In genomic region chr12:4118017-4118510, GRCh38 we compare ENCODE assay signal across 8 cellular contexts.
DNase-seq lines count a peak whose midpoint lies in the region; ATAC-seq, FAIRE-seq and TF ChIP-seq lines count a peak whose summit lies in the region.

No MANE protein-coding gene starts in this region.

- H3K9me3 ChIP-seq in keratinocyte (ENCODE audit: control insufficient read depth, low read depth, low read length) = no peaks in the 10 kb centered on the region

- no peaks in the 10 kb centered on the region for H3K27me3 ChIP-seq in keratinocyte (ENCODE audit: control insufficient read depth, extremely low read depth, insufficient read depth, low read length)

- H4K20me1 ChIP-seq in keratinocyte (ENCODE audit: control insufficient read depth, extremely low read depth, insufficient read depth, low read length) = no peaks in the 10 kb centered on the region

- no peaks in the 10 kb centered on the region for H3K9me1 ChIP-seq in keratinocyte (ENCODE audit: control insufficient read depth, extremely low read depth, insufficient read depth, low read length)

- H3K4me3 Mint-ChIP-seq in activated T-helper 1 cell treated with anti-CD3 and anti-CD28 coated beads, Interleukin-12 subunit alpha, Interleukin-12 subunit beta, Interleukin-2, Interleukin-4 antibody, amounts not matched to agents 30 ng/mL and 10 ng/mL and 1 ng/mL, durations not matched to agents 14 hours and 24 hours and 36 hours = peak overlapping the region; percentile 67

- no peaks in the 10 kb centered on the region for H3K9me3 Mint-ChIP-seq in activated T-helper 1 cell treated with anti-CD3 and anti-CD28 coated beads, Interleukin-12 subunit alpha, Interleukin-12 subunit beta, Interleukin-2, Interleukin-4 antibody, amounts not matched to agents 30 ng/mL and 10 ng/mL and 1 ng/mL, durations not matched to agents 14 hours and 24 hours and 36 hours

- TF ChIP-seq CTCF in keratinocyte (optimal IDR thresholded peaks at IDR 0.05 in 1 of 3, IDR thresholded peaks at IDR 0.05 in 1 of 3, conservative IDR thresholded peaks at IDR 0.05 in 1 of 3; ENCODE audit: extremely low read depth in 1 of 3, insufficient read depth in 2 of 3, low read length in 3 of 3) = no peak

- peak; percentile 32 for ATAC-seq in GM19467 (IDR thresholded peaks at IDR 0.05; ENCODE audit: unreplicated experiment)
- ATAC-seq in HG03565 (IDR thresholded peaks at IDR 0.05; ENCODE audit: unreplicated experiment) = peak; percentile 45

- H3K4me1 Mint-ChIP-seq in activated T-helper 1 cell treated with anti-CD3 and anti-CD28 coated beads, Interleukin-12 subunit alpha, Interleukin-12 subunit beta, Interleukin-2, Interleukin-4 antibody, amounts not matched to agents 30 ng/mL and 10 ng/mL and 1 ng/mL, durations not matched to agents 14 hours and 24 hours and 36 hours (ENCODE audit: low read depth) = peaks cover 80% of the 10 kb centered on the region

- FAIRE-seq in keratinocyte (lab: Jason Lieb, UNC) = peak; percentile 82

- H3K4me2 ChIP-seq in keratinocyte (ENCODE audit: control insufficient read depth, extremely low read depth, insufficient read depth, low read depth, low read length) = no peak overlapping the region

- peak overlapping the region; percentile 81 for H3K27ac Mint-ChIP-seq in activated T-helper 1 cell treated with anti-CD3 and anti-CD28 coated beads, Interleukin-12 subunit alpha, Interleukin-12 subunit beta, Interleukin-2, Interleukin-4 antibody, amounts not matched to agents 30 ng/mL and 10 ng/mL and 1 ng/mL, durations not matched to agents 14 hours and 24 hours and 36 hours

- H3K36me3 ChIP-seq in keratinocyte (ENCODE audit: control insufficient read depth in 2 of 2, extremely low read depth in 1 of 2, insufficient read depth in 2 of 2, low read length in 2 of 2) = no peaks in the 10 kb centered on the region

- H3K4me1 ChIP-seq in keratinocyte (ENCODE audit: control insufficient read depth, extremely low read depth, insufficient read depth, low read length) = peaks cover 39% of the 10 kb centered on the region

- intact Hi-C loops in activated T-helper 1 cell treated with anti-CD3 and anti-CD28 coated beads, Interleukin-12 subunit alpha, Interleukin-12 subunit beta, Interleukin-2, Interleukin-4 antibody, amounts not matched to agents 30 ng/mL and 10 ng/mL and 1 ng/mL, durations not matched to agents 14 hours and 24 hours and 36 hours (cut with micrococcal nuclease) = loop anchor here (5.0 kb wide), 2 partner anchors 99 to 246 kb away; partner anchors contain the start of gene PARP11

- dilution Hi-C loops in keratinocyte (cut with MboI; ENCODE audit: extremely low pct_ligation_motif_present, low sequenced_read_pairs) = no loop called here

- H3K27ac ChIP-seq in keratinocyte (ENCODE audit: control insufficient read depth, insufficient read depth, low read length) = no peak overlapping the region

- no peak overlapping the region for H2AFZ ChIP-seq in keratinocyte (ENCODE audit: control insufficient read depth, low read length)

- H3K36me3 Mint-ChIP-seq in activated T-helper 1 cell treated with anti-CD3 and anti-CD28 coated beads, Interleukin-12 subunit alpha, Interleukin-12 subunit beta, Interleukin-2, Interleukin-4 antibody, amounts not matched to agents 30 ng/mL and 10 ng/mL and 1 ng/mL, durations not matched to agents 14 hours and 24 hours and 36 hours (ENCODE audit: low read depth) = no peaks in the 10 kb centered on the region

- DNase-seq in EH (ENCODE audit: low read depth) (peak; percentile 49), keratinocyte (ENCODE audit: low read depth, low spot score) (no peak), dedifferentiated amniotic fluid mesenchymal stem cell (ENCODE audit: extremely low spot score) (no peak), SW 1271 (lab: John Stamatoyannopoulos, UW) (no peak), HuH-7.5 (ENCODE audit: low spot score) (no peak)
- no peak for DNase-seq in activated T-helper 1 cell treated with anti-CD3 and anti-CD28 coated beads, Interleukin-12 subunit alpha, Interleukin-12 subunit beta, Interleukin-2, Interleukin-4 antibody, amounts not matched to agents 30 ng/mL and 10 ng/mL and 1 ng/mL, durations not matched to agents 14 hours and 24 hours and 36 hours (ENCODE audit: low spot score)

- no peaks in the 10 kb centered on the region for H3K27me3 Mint-ChIP-seq in activated T-helper 1 cell treated with anti-CD3 and anti-CD28 coated beads, Interleukin-12 subunit alpha, Interleukin-12 subunit beta, Interleukin-2, Interleukin-4 antibody, amounts not matched to agents 30 ng/mL and 10 ng/mL and 1 ng/mL, durations not matched to agents 14 hours and 24 hours and 36 hours (ENCODE audit: insufficient read depth)

- no peak overlapping the region for H3K4me3 ChIP-seq in keratinocyte (ENCODE audit: control insufficient read depth in 2 of 3, extremely low read depth in 1 of 3, insufficient read depth in 2 of 3, low read depth in 1 of 3, low read length in 3 of 3)

- H3K79me2 ChIP-seq in keratinocyte (ENCODE audit: control insufficient read depth, insufficient read depth, low read length) = no peaks in the 10 kb centered on the region

- no peak overlapping the region for H3K9ac ChIP-seq in keratinocyte (ENCODE audit: control insufficient read depth, extremely low read depth, insufficient read depth, low read length)
